In the genomic region with DNA sequence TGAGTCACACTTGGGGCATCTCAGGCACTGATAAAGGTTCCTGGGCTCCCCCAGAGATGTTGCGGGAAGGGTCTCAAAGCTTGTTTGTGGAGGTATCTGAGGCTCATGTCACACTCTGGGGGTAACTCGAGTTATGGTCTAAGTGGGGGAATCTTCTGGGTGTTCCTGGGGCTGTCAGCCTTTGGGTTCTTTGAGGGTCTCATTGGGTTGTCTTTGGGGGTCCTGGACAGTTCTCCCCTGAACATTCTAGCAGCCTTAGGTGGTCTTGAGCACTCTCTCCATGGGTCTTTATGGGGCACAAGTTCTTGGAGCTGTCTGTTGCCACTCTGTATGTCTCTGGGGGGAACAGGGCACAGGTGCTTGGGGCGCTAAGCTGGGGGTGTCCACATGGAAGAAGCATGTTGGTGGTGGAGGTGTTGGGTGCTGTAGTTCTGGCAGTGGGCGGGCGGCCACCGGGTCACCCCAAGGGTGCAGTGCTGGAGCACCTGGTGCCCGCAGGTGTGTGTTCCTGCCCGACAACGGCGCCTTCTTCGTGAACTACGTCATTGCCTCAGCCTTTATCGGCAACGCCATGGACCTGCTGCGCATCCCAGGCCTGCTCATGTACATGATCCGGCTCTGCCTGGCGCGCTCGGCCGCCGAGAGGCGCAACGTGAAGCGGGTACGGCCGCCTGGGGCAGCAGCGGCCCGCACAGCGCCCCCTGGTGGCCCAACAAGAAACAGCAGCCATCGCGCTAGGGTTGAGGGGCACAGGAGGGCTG, we compare ENCODE assay signal across 7 cellular contexts. TPM values are rescaled to one million over a fixed set of nuclear protein-coding genes. Genes with fewer than 3 reads are reported as not detected.
DNase-seq lines count a peak whose midpoint lies in the region; ATAC-seq, FAIRE-seq and TF ChIP-seq lines count a peak whose summit lies in the region.

No MANE protein-coding gene starts in this region.

- DNase-seq in GM12892 (ENCODE audit: insufficient read length) = peak; percentile 91
- peak; percentile 69 for DNase-seq in activated T-helper 1 cell treated with Interleukin-2 at 50 U/mL for 16 hours (ENCODE audit: low read depth)
- DNase-seq in fibroblast of pulmonary artery (ENCODE audit: low read depth) = peak; percentile 67
- DNase-seq in substantia nigra (lab: John Stamatoyannopoulos, UW) = peak in 42 of 49 donors; percentile 5 to 78 (median 40)

- peak; percentile 100 for FAIRE-seq in GM12892 (lab: Jason Lieb, UNC)

- TF ChIP-seq POLR2A in GM12892 (IDR thresholded peaks at IDR 0.05; ENCODE audit: low read depth, low read length) = no peak

- TF ChIP-seq CTCF in fibroblast of pulmonary artery (IDR thresholded peaks at IDR 0.05; ENCODE audit: low read length, missing control alignments) (peak; percentile 79), neutrophil (IDR thresholded peaks at IDR 0.05) (peak; percentile 96)

- peak; percentile 65 for ATAC-seq in HG03103 (IDR thresholded peaks at IDR 0.05; ENCODE audit: low read depth, unreplicated experiment)

- peaks cover 5% of the 10 kb centered on the region for H3K27me3 ChIP-seq in neutrophil

- H3K27ac ChIP-seq in neutrophil = no peak overlapping the region
- no peak overlapping the region for H3K27ac ChIP-seq in substantia nigra (ENCODE audit: low read depth, low read length, poor library complexity, severe bottlenecking)

- H3K4me1 ChIP-seq in neutrophil (ENCODE audit: control insufficient read depth in 1 of 2, insufficient read depth in 1 of 2, low read depth in 1 of 2, low read length in 1 of 2) = peaks cover 0 to 4% of the 10 kb centered on the region in 2 experiments

- H3K4me3 ChIP-seq in fibroblast of pulmonary artery (replicated peaks; ENCODE audit: low read depth, low read length) (no peak overlapping the region), neutrophil (ENCODE audit: low read depth in 1 of 2, low read length in 1 of 2) (no peak overlapping the region)

- no peaks in the 10 kb centered on the region for H3K9me3 ChIP-seq in neutrophil

- H3K36me3 ChIP-seq in neutrophil = peaks cover 61% of the 10 kb centered on the region

TF ChIP-seq in PFSK-1, 5 proteins besides CTCF, POLR2A, EP300 and RAD21:
- TF ChIP-seq TAF1 (IDR thresholded peaks at IDR 0.05; ENCODE audit: borderline replicate concordance, insufficient read depth, low read length) (no peak), FOXP2 (optimal IDR thresholded peaks at IDR 0.05; ENCODE audit: borderline replicate concordance, extremely low read depth, extremely low read length, insufficient read depth) (peak; percentile 92)

RNA-seq across cellular contexts. Expression of a gene that starts 7.1 kb away (rescaled TPM):
- polyA plus RNA-seq in GM12892 (2012; ENCODE audit: missing spikeins) = 1.1 TPM
- polyA plus RNA-seq in PFSK-1 (2012; ENCODE audit: insufficient read length, low read depth) = not detected

RNA-seq across cellular contexts. Expression of a gene that starts 24.2 kb away (rescaled TPM):
- polyA plus RNA-seq in GM12892 (2012; ENCODE audit: missing spikeins) = 8.7 TPM
- 36.3 TPM for polyA plus RNA-seq in PFSK-1 (2012; ENCODE audit: insufficient read length, low read depth)

RNA-seq across cellular contexts. Expression of a gene that starts 24.3 kb away (rescaled TPM):
- 87.0 TPM for polyA plus RNA-seq in GM12892 (2012; ENCODE audit: missing spikeins)
- 77.5 TPM for polyA plus RNA-seq in PFSK-1 (2012; ENCODE audit: insufficient read length, low read depth)

Comparison
In these comparisons a context has a peak if more than half of its experiments do, and no peak if none do; other contexts are left out.
1. DNase-seq: peak in every context shown above with its lines; median percentile 91 in GM12892; 69 in activated T-helper 1 cell treated with Interleukin-2 at 50 U/mL for 16 hours; 67 in fibroblast of pulmonary artery; 40 in substantia nigra.